ENCODE assay signal across 8 cellular contexts in genomic region chr11:62905927-62906531, GRCh38. TPM values are rescaled to one million over a fixed set of nuclear protein-coding genes. Genes with fewer than 3 reads are reported as not detected.
A peak's percentile ranks its signal among the peaks of the same experiment; 100 is the strongest.
DNase-seq lines count a peak whose midpoint lies in the region; ATAC-seq and TF ChIP-seq lines count a peak whose summit lies in the region.

No MANE protein-coding gene starts in this region.

- no peaks in the 10 kb centered on the region for H3K36me3 ChIP-seq in body of pancreas (replicated peaks in 1 of 2; ENCODE audit: insufficient read depth in 1 of 2, low read depth in 2 of 2)

- no peak overlapping the region for H3K27ac ChIP-seq in body of pancreas

- TF ChIP-seq POLR2A in body of pancreas (IDR thresholded peaks at IDR 0.05) (no peak), GM18505 (IDR thresholded peaks at IDR 0.05; ENCODE audit: borderline replicate concordance, extremely low read depth, insufficient read depth, insufficient read length) (no peak)

- 10 to 19% methylated on average over 10 to 14 of the region's 14 CpGs for WGBS in body of pancreas, 2 donors

- DNase-seq in Ammon's horn (ENCODE audit: low spot score), result peak; percentile 92
- DNase-seq in NCI-H1930 (lab: John Stamatoyannopoulos, UW), result peak; percentile 57 to 77
- DNase-seq in UCSD-AML1 (lab: John Stamatoyannopoulos, UW; ENCODE audit: unreplicated experiment), result peak; percentile 74
- peak; percentile 78 to 86 (median 83) for DNase-seq in body of pancreas
- DNase-seq in iPS-NIHi11 (ENCODE audit: low spot score), result peak; percentile 86
- DNase-seq in stimulated activated CD4-positive, alpha-beta T cell treated with anti-CD3 and anti-CD28 coated beads, Interleukin-12 subunit alpha, Interleukin-12 subunit beta, amount 100 ng/mL, for 4 hours, result peak; percentile 74

- intact Hi-C loops in body of pancreas (cut with DNase I), result loop anchor here (10.0 kb wide), 1 partner anchor 309 kb away; no protein-coding TSS in a partner anchor

- TF ChIP-seq CTCF in body of pancreas (IDR thresholded peaks at IDR 0.05), result peak; percentile 94 to 99 (median 98)

- H3K4me1 ChIP-seq in body of pancreas, result peaks cover 24% of the 10 kb centered on the region

- peak; percentile 61 for ATAC-seq in GM21723 (IDR thresholded peaks at IDR 0.05; ENCODE audit: unreplicated experiment)
- ATAC-seq in body of pancreas, result peak; percentile 49
- no peak for ATAC-seq in GM18505 (IDR thresholded peaks at IDR 0.05; ENCODE audit: unreplicated experiment)

- H3K27me3 ChIP-seq in body of pancreas, result no peaks in the 10 kb centered on the region

- H3K4me3 ChIP-seq in body of pancreas, result no peak overlapping the region

- H3K9me3 ChIP-seq in body of pancreas, result no peaks in the 10 kb centered on the region

RNA-seq across cellular contexts. Expression of gene CHRM1, which starts 15.1 kb away (rescaled TPM):
- total RNA-seq in body of pancreas, result not detected

RNA-seq across cellular contexts. Expression of gene SLC3A2, which starts 25.3 kb away (rescaled TPM):
- total RNA-seq in body of pancreas, result 100 to 1,000 TPM in 1 of 2 donors, 10 to 100 TPM in 1; 75.5 to 108 TPM
